22 cellular contexts compared by ENCODE assay signal in genomic region chr4:73751166-73751565, GRCh38. TPM values are rescaled to one million over a fixed set of nuclear protein-coding genes. Genes with fewer than 3 reads are reported as not detected.
DNase-seq lines count a peak whose midpoint lies in the region; ATAC-seq and TF ChIP-seq lines count a peak whose summit lies in the region.
"Had no signal": no experiment of that assay in that cellular context is flagged by ENCODE, and none has a peak within 500 bp of the region (broad histone marks: within the 10 kb centered on the region; RNA-seq: fewer than 3 reads in every experiment).

No MANE protein-coding gene starts in this region.

- H3K36me3 Mint-ChIP-seq in natural killer cell treated with Interleukin-12 subunit alpha and Interleukin-12 subunit beta and Interleukin-15 and Interleukin-18, amount 100 ng/mL, for 72 hours, result no peaks in the 10 kb centered on the region
- H3K36me3 Mint-ChIP-seq: IgD-negative memory B cell had no signal

- no peak overlapping the region for H3K4me3 ChIP-seq in cardiac fibroblast (replicated peaks in 1 of 2; ENCODE audit: low read depth in 2 of 2, low read length in 2 of 2)
- H3K4me3 ChIP-seq: breast epithelium, PC-9, uterus had no signal

- peak; percentile 39 to 47 for DNase-seq in cardiac fibroblast (ENCODE audit: low read depth in 2 of 2)
- no peak for DNase-seq in natural killer cell treated with Interleukin-12 subunit alpha and Interleukin-12 subunit beta and Interleukin-15 and Interleukin-18, amount 100 ng/mL, for 72 hours (ENCODE audit: low spot score)
- no peak for DNase-seq in DMS53 treated with DMSO at 0.1 percent for 48 hours (lab: John Stamatoyannopoulos, UW; ENCODE audit: unreplicated experiment)
- no peak for DNase-seq in germinal center (ENCODE audit: low spot score)
- DNase-seq in substantia nigra (lab: John Stamatoyannopoulos, UW), result no peak
- DNase-seq: activated naive CD4-positive, alpha-beta T cell treated with anti-CD3 and anti-CD28 coated beads, Interleukin-2, amount 50 U/mL, for 16 hours; DND-41; effector memory CD8-positive, alpha-beta T cell; foreskin melanocyte; NCI-H1417; NCI-H446 treated with DMSO at 0.1 percent for 48 hours; nucleus accumbens; PC-9; stimulated activated naive CD8-positive, alpha-beta T cell treated with anti-CD3 and anti-CD28 coated beads, Interleukin-15, Interleukin-2, amounts not matched to agents 100 U/mL and 50 U/mL, for 24 hours; uterus; WERI-Rb-1 had no signal

- H3K4me1 Mint-ChIP-seq in natural killer cell treated with Interleukin-12 subunit alpha and Interleukin-12 subunit beta and Interleukin-15 and Interleukin-18, amount 100 ng/mL, for 72 hours (ENCODE audit: low read depth in 2 of 2), result no peaks in the 10 kb centered on the region
- H3K4me1 Mint-ChIP-seq: B cell had no signal

- no peak overlapping the region for H3K4me3 Mint-ChIP-seq in natural killer cell treated with Interleukin-12 subunit alpha and Interleukin-12 subunit beta and Interleukin-15 and Interleukin-18, amount 100 ng/mL, for 72 hours
- H3K4me3 Mint-ChIP-seq: B cell; effector memory CD8-positive, alpha-beta T cell; IgD-negative memory B cell had no signal

- peak; percentile 74 for ATAC-seq in GM18868 (IDR thresholded peaks at IDR 0.05; ENCODE audit: unreplicated experiment)
- ATAC-seq in GM21576 (IDR thresholded peaks at IDR 0.05; ENCODE audit: unreplicated experiment), result peak; percentile 75
- peak; percentile 84 for ATAC-seq in HG03045 (IDR thresholded peaks at IDR 0.05; ENCODE audit: unreplicated experiment)
- ATAC-seq in natural killer cell treated with Interleukin-12 subunit alpha and Interleukin-12 subunit beta and Interleukin-15 and Interleukin-18, amount 100 ng/mL, for 72 hours, result no peak
- ATAC-seq: effector memory CD8-positive, alpha-beta T cell; stimulated activated naive CD8-positive, alpha-beta T cell treated with anti-CD3 and anti-CD28 coated beads, Interleukin-15, Interleukin-2, amounts not matched to agents 100 U/mL and 50 U/mL, for 24 hours had no signal

- no peak overlapping the region for H3K27ac Mint-ChIP-seq in natural killer cell treated with Interleukin-12 subunit alpha and Interleukin-12 subunit beta and Interleukin-15 and Interleukin-18, amount 100 ng/mL, for 72 hours
- H3K27ac Mint-ChIP-seq: B cell; effector memory CD8-positive, alpha-beta T cell had no signal

- TF ChIP-seq CTCF in cardiac fibroblast (IDR thresholded peaks at IDR 0.05; ENCODE audit: low read depth, low read length), result no peak

- H3K9me3 Mint-ChIP-seq in natural killer cell treated with Interleukin-12 subunit alpha and Interleukin-12 subunit beta and Interleukin-15 and Interleukin-18, amount 100 ng/mL, for 72 hours, result peaks cover 6% of the 10 kb centered on the region

- H3K27ac ChIP-seq in substantia nigra (ENCODE audit: low read depth, low read length, poor library complexity, severe bottlenecking), result no peak overlapping the region
- H3K27ac ChIP-seq: PC-9, uterus, WERI-Rb-1 had no signal

- H3K27me3 Mint-ChIP-seq in natural killer cell treated with Interleukin-12 subunit alpha and Interleukin-12 subunit beta and Interleukin-15 and Interleukin-18, amount 100 ng/mL, for 72 hours, result no peaks in the 10 kb centered on the region
- H3K27me3 Mint-ChIP-seq: effector memory CD8-positive, alpha-beta T cell had no signal

RNA-seq across cellular contexts. Expression of gene CXCL8, which starts 10.8 kb away (rescaled TPM):
- 100 to 1,000 TPM in 1 of 2 donors, 10 to 100 TPM in 1; 61.9 to 159 TPM for total RNA-seq in natural killer cell treated with Interleukin-12 subunit alpha and Interleukin-12 subunit beta and Interleukin-15 and Interleukin-18, amount 100 ng/mL, for 72 hours

Comparison
In these comparisons a context has a peak if more than half of its experiments do, and no peak if none do; other contexts are left out.
1. ATAC-seq: peak in GM18868 (single experiment), GM21576 (single experiment) and HG03045 (single experiment); none in natural killer cell treated with Interleukin-12 subunit alpha and Interleukin-12 subunit beta and Interleukin-15 and Interleukin-18, amount 100 ng/mL, for 72 hours (0 of 2).
2. DNase-seq: peak in cardiac fibroblast (2 of 2); none in natural killer cell treated with Interleukin-12 subunit alpha and Interleukin-12 subunit beta and Interleukin-15 and Interleukin-18, amount 100 ng/mL, for 72 hours (single experiment), DMS53 treated with DMSO at 0.1 percent for 48 hours (single experiment), germinal center (single experiment) and substantia nigra (0 of 49).